In the genomic region with DNA sequence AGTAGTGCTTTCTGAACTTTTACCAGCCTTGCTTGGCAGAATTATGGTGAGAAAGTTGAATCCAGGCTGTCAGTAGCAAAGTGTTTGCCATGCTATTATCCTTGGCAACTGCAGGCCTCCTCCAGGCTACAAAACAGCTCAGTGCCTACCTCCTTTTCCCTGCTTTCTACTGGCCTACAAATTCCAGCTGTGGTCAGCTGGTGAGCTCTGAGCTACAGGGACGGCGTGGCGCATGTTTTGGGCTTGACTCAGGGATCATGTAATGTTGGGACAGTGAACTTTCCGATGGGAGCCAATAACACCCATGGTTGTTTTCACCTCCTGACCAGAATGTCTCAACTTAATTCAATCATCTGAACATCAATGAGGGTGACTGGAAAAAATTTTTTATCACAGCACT, we compare ENCODE assay signal across 11 cellular contexts.
DNase-seq lines count a peak whose midpoint lies in the region; ATAC-seq and TF ChIP-seq lines count a peak whose summit lies in the region.
"Had no signal": no experiment of that assay in that cellular context is flagged by ENCODE, and none has a peak within 500 bp of the region (broad histone marks: within the 10 kb centered on the region; RNA-seq: fewer than 3 reads in every experiment).

No MANE protein-coding gene starts in this region.

- no TSS peak for BruUV-seq in Calu3 (replicated peaks; lab: Mats Ljungman, UMichigan)

- TF ChIP-seq EP300 in suprapubic skin (IDR thresholded peaks at IDR 0.05), result no peak

- H3K4me3 ChIP-seq in HFF-Myc (replicated peaks; ENCODE audit: low read depth, low read length) (no peak overlapping the region), breast epithelium (no peak overlapping the region), suprapubic skin (no peak overlapping the region)

- TF ChIP-seq CTCF in HFF-Myc (IDR thresholded peaks at IDR 0.05; ENCODE audit: low read depth, low read length, missing control alignments), result no peak
- TF ChIP-seq CTCF in breast epithelium (IDR thresholded peaks at IDR 0.05), result no peak
- no peak for TF ChIP-seq CTCF in suprapubic skin (IDR thresholded peaks at IDR 0.05)
- TF ChIP-seq CTCF in Calu3 (IDR thresholded peaks at IDR 0.05; ENCODE audit: unreplicated experiment), result no peak
- no peak for TF ChIP-seq CTCF in CD14-positive monocyte (IDR thresholded peaks at IDR 0.05)

- H3K27me3 Mint-ChIP-seq in stimulated activated naive CD8-positive, alpha-beta T cell treated with anti-CD3 and anti-CD28 coated beads, Interleukin-15, amount 100 ng/mL, for 72 hours, result no peaks in the 10 kb centered on the region
- no peaks in the 10 kb centered on the region for H3K27me3 Mint-ChIP-seq in Calu3 (ENCODE audit: unreplicated experiment)
- H3K27me3 Mint-ChIP-seq in CD14-positive monocyte (ENCODE audit: low read depth in 3 of 3), result peaks cover 0 to 1% (median 0%) of the 10 kb centered on the region in 3 donors

- intact Hi-C loops in breast epithelium (cut with DNase I; ENCODE audit: low total_unique reads), result no loop called here
- intact Hi-C loops in Calu3 (cut with micrococcal nuclease; ENCODE audit: unreplicated experiment), result loop anchor here (10.0 kb wide), 1 partner anchor 142 kb away; no protein-coding TSS in a partner anchor
- intact Hi-C loops in CD14-positive monocyte (cut with micrococcal nuclease), result no loop called here

- no peak overlapping the region for H3K4me3 Mint-ChIP-seq in stimulated activated naive CD8-positive, alpha-beta T cell treated with anti-CD3 and anti-CD28 coated beads, Interleukin-15, amount 100 ng/mL, for 72 hours
- H3K4me3 Mint-ChIP-seq in Calu3 (ENCODE audit: low read depth, unreplicated experiment), result no peak overlapping the region
- no peak overlapping the region for H3K4me3 Mint-ChIP-seq in CD14-positive monocyte
- H3K4me3 Mint-ChIP-seq: T-helper 1 cell treated with Interleukin-12 subunit alpha and Interleukin-12 subunit beta and Interleukin-4 antibody, amounts not matched to agents 30 μg/mL and 1 μg/mL, for 36 hours had no signal

- CTCF ChIA-PET in Calu3 (lab: Charles Lee), result no interaction called here

- no peaks in the 10 kb centered on the region for H3K4me1 Mint-ChIP-seq in stimulated activated naive CD8-positive, alpha-beta T cell treated with anti-CD3 and anti-CD28 coated beads, Interleukin-15, amount 100 ng/mL, for 72 hours
- H3K4me1 Mint-ChIP-seq in Calu3 (ENCODE audit: low read depth, unreplicated experiment) (peaks cover 24% of the 10 kb centered on the region), CD14-positive monocyte (no peaks in the 10 kb centered on the region)

- no peak for ATAC-seq in stimulated activated naive CD8-positive, alpha-beta T cell treated with anti-CD3 and anti-CD28 coated beads, Interleukin-15, amount 100 ng/mL, for 72 hours
- no peak for ATAC-seq in HG03457 (IDR thresholded peaks at IDR 0.05; ENCODE audit: unreplicated experiment)

- TF ChIP-seq POLR2A in breast epithelium (IDR thresholded peaks at IDR 0.05), result no peak
- no peak for TF ChIP-seq POLR2A in suprapubic skin (IDR thresholded peaks at IDR 0.05)

- H3K27me3 ChIP-seq in breast epithelium (no peaks in the 10 kb centered on the region), suprapubic skin (no peaks in the 10 kb centered on the region)

- WGBS in suprapubic skin, result 59% methylated on average over 4 of the region's 4 CpGs

- no peaks in the 10 kb centered on the region for H3K9me3 ChIP-seq in breast epithelium
- no peaks in the 10 kb centered on the region for H3K9me3 ChIP-seq in suprapubic skin

- H3K27ac ChIP-seq in breast epithelium (peak overlapping the region; percentile 54 to 56), suprapubic skin (peak overlapping the region; percentile 59)

- DNase-seq in HFF-Myc (ENCODE audit: extremely low read depth, low read depth) (peak; percentile 52), breast epithelium (ENCODE audit: low spot score in 2 of 2) (peak in 1 of 2 donors; percentile 74), islet precursor cell (peak; percentile 93), suprapubic skin (ENCODE audit: low spot score in 2 of 2) (peak; percentile 79 to 85), Calu3 (no peak), CD14-positive monocyte (ENCODE audit: low spot score) (no peak)
- no peak for DNase-seq in stimulated activated naive CD8-positive, alpha-beta T cell treated with anti-CD3 and anti-CD28 coated beads, Interleukin-15, amount 100 ng/mL, for 72 hours
- DNase-seq: NCI-H1694, retina had no signal

- H3K36me3 Mint-ChIP-seq in Calu3 (ENCODE audit: insufficient read depth, unreplicated experiment) (no peaks in the 10 kb centered on the region), CD14-positive monocyte (no peaks in the 10 kb centered on the region)

- H3K36me3 ChIP-seq in breast epithelium (no peaks in the 10 kb centered on the region), suprapubic skin (no peaks in the 10 kb centered on the region)

- no peaks in the 10 kb centered on the region for H3K9me3 Mint-ChIP-seq in stimulated activated naive CD8-positive, alpha-beta T cell treated with anti-CD3 and anti-CD28 coated beads, Interleukin-15, amount 100 ng/mL, for 72 hours
- H3K9me3 Mint-ChIP-seq in Calu3 (ENCODE audit: low read depth, unreplicated experiment) (no peaks in the 10 kb centered on the region), CD14-positive monocyte (peaks cover 2 to 12% (median 8%) of the 10 kb centered on the region in 7 donors)

- no peaks in the 10 kb centered on the region for H3K4me1 ChIP-seq in breast epithelium
- peaks cover 22% of the 10 kb centered on the region for H3K4me1 ChIP-seq in suprapubic skin

- no peak overlapping the region for H3K27ac Mint-ChIP-seq in stimulated activated naive CD8-positive, alpha-beta T cell treated with anti-CD3 and anti-CD28 coated beads, Interleukin-15, amount 100 ng/mL, for 72 hours
- H3K27ac Mint-ChIP-seq in Calu3 (ENCODE audit: unreplicated experiment) (no peak overlapping the region), CD14-positive monocyte (no peak overlapping the region)
- H3K27ac Mint-ChIP-seq: T-helper 1 cell treated with Interleukin-12 subunit alpha and Interleukin-12 subunit beta and Interleukin-4 antibody, amounts not matched to agents 30 μg/mL and 1 μg/mL, for 36 hours had no signal

Comparison
In these comparisons a context has a peak if more than half of its experiments do, and no peak if none do; other contexts are left out.
1. DNase-seq: peak in HFF-Myc (single experiment), islet precursor cell (single experiment) and suprapubic skin (2 of 2); none in stimulated activated naive CD8-positive, alpha-beta T cell treated with anti-CD3 and anti-CD28 coated beads, Interleukin-15, amount 100 ng/mL, for 72 hours (0 of 2), Calu3 (single experiment) and CD14-positive monocyte (single experiment).